13 cellular contexts compared by ENCODE assay signal in the genomic region with DNA sequence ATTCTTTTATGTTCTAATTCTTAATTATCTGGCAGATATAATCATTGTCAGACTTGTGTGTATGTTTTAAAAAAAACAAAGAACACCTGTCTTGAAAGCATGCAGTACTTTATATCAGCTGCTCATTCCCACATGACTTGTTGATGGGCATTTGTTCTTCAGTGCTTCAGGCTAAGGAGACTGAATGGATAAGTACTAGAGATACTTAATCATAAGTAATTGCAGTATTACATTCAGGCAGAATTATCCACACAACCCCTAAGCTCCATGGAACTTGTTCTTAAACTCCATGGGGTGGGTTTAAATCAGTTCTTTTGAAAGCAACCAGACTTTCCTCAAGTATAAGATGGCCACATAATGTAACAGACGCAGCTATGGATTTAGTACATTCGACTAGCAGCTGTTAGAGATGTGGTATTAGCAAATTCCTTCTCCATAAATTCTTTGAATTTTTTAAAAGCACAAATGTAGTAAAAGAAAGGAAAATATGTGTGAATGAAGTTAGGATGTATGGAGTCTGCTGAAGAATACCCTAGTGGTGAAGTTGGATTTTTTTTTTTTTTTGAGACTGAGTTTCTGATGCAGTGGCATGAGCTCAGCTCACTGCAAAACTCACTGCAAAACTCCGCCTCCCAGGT. TPM values are rescaled to one million over a fixed set of nuclear protein-coding genes. Genes with fewer than 3 reads are reported as not detected.
DNase-seq lines count a peak whose midpoint lies in the region; ATAC-seq and TF ChIP-seq lines count a peak whose summit lies in the region.
"Had no signal": no experiment of that assay in that cellular context is flagged by ENCODE, and none has a peak within 500 bp of the region (broad histone marks: within the 10 kb centered on the region; RNA-seq: fewer than 3 reads in every experiment).

No MANE protein-coding gene starts in this region.

- no peak overlapping the region for H3K9ac ChIP-seq in SK-N-SH

- H3K27me3 ChIP-seq in SK-N-SH (ENCODE audit: insufficient read depth) (0 out of 2 replicates have a peak, but pooled peaks cover 5% of the 10 kb centered on the region), heart right ventricle (peaks cover 0 to 31% (median 0%) of the 10 kb centered on the region in 7 donors)

- no peak overlapping the region for H3K4me2 ChIP-seq in SK-N-SH

- no peaks in the 10 kb centered on the region for H3K9me3 ChIP-seq in SK-N-SH
- H3K9me3 ChIP-seq in heart right ventricle = no peaks in the 10 kb centered on the region
- H3K9me3 ChIP-seq: neutrophil had no signal

- TF ChIP-seq CTCF in SK-N-SH (IDR thresholded peaks at IDR 0.05) (peak; percentile 35), glutamatergic neuron (IDR thresholded peaks at IDR 0.05; ENCODE audit: partially characterized antibody, unreplicated experiment) (peak; percentile 69), type B pancreatic cell (conservative IDR thresholded peaks at IDR 0.05) (peak; percentile 69), heart right ventricle (IDR thresholded peaks at IDR 0.05) (peak in 1 of 9 donors; percentile 26), GM13977 (IDR thresholded peaks at IDR 0.05; ENCODE audit: extremely low read depth, insufficient read depth, missing control alignments) (no peak)

- ATAC-seq in SK-N-SH treated with all-trans-retinoic acid at 6 μM for 48 hours (no peak), T-cell (replicated peaks in 1 of 4) (no peak), heart right ventricle (no peak)
- ATAC-seq: activated naive CD4-positive, alpha-beta T cell treated with anti-CD3 and anti-CD28 coated beads, Interleukin-2, amount 50 U/mL, for 72 hours; left cardiac atrium had no signal

- H3K79me2 ChIP-seq in SK-N-SH (ENCODE audit: insufficient read depth) = peaks cover 73% of the 10 kb centered on the region

- H3K4me3 Mint-ChIP-seq in glutamatergic neuron (ENCODE audit: unreplicated experiment) (peak overlapping the region; percentile 96), type B pancreatic cell (no peak overlapping the region), T-cell (no peak overlapping the region)
- H3K4me3 Mint-ChIP-seq: dendritic cell treated with granulocyte-macrophage colony-stimulating factor and Interleukin-4, amounts not matched to agents 40 ng/mL and 50 ng/mL, for 4 days had no signal

- H3K4me3 ChIP-seq in SK-N-SH (ENCODE audit: low read depth in 2 of 2, low read length in 1 of 2) = no peak overlapping the region
- H3K4me3 ChIP-seq in heart right ventricle = no peak overlapping the region

- H4K20me1 ChIP-seq in SK-N-SH (ENCODE audit: insufficient read depth) = peaks cover 6% of the 10 kb centered on the region; the same call in 1 of the 2 replicates

- intact Hi-C loops in heart right ventricle (cut with DNase I) = loop anchor here in 3 of 10 donors (5.0 kb wide), 2 partner anchors 50 to 55 kb away; no protein-coding TSS in a partner anchor

- TF ChIP-seq EP300 in SK-N-SH (IDR thresholded peaks at IDR 0.05; ENCODE audit: borderline replicate concordance in 1 of 2, low read depth in 1 of 2, low read length in 1 of 2) = no peak

- H2AFZ ChIP-seq in SK-N-SH (ENCODE audit: low read depth) = no peak overlapping the region

- H3K27me3 Mint-ChIP-seq in glutamatergic neuron (ENCODE audit: unreplicated experiment) (peaks cover 5% of the 10 kb centered on the region), type B pancreatic cell (peaks cover 52% of the 10 kb centered on the region), T-cell (peaks cover 0 to 2% of the 10 kb centered on the region in 2 donors)

- H3K27ac Mint-ChIP-seq in glutamatergic neuron (ENCODE audit: unreplicated experiment) (peak overlapping the region; percentile 34), type B pancreatic cell (no peak overlapping the region), T-cell (no peak overlapping the region)
- H3K27ac Mint-ChIP-seq: activated naive CD4-positive, alpha-beta T cell treated with anti-CD3 and anti-CD28 coated beads, Interleukin-2, amount 50 U/mL, for 72 hours; dendritic cell treated with granulocyte-macrophage colony-stimulating factor and Interleukin-4, amounts not matched to agents 40 ng/mL and 50 ng/mL, for 4 days had no signal

- POLR2A ChIA-PET in SK-N-SH (lab: Yijun Ruan, JAX) (no interaction called here), T-cell (lab: Charles Lee) (interaction anchor here in 1 of 2 donors (0.6 kb wide), 2 partner anchors 34 to 113 kb away, joined by 3 to 4 read pairs; no protein-coding TSS in a partner anchor)

- no peak for DNase-seq in SK-N-SH
- DNase-seq in NCI-H524 treated with DMSO at 0.1 percent for 48 hours (lab: John Stamatoyannopoulos, UW) = peak; percentile 30
- no peak for DNase-seq in glutamatergic neuron
- DNase-seq in type B pancreatic cell (ENCODE audit: extremely low spot score, unreplicated experiment) = no peak
- no peak for DNase-seq in T-cell
- DNase-seq in heart right ventricle = no peak
- DNase-seq in GM13977 (ENCODE audit: low spot score) = no peak
- DNase-seq: left cardiac atrium; stimulated activated CD4-positive, alpha-beta T cell treated with anti-CD3 and anti-CD28 coated beads, Interleukin-15, amount 100 ng/mL, for 24 hours had no signal

- WGBS in SK-N-SH (ENCODE audit: low lambda C conversion rate) = 88% methylated on average over 3 of the region's 3 CpGs
- 94% methylated on average over 3 of the region's 3 CpGs for WGBS in heart right ventricle, 2 donors

- H3K36me3 Mint-ChIP-seq in glutamatergic neuron (ENCODE audit: unreplicated experiment) = no peaks in the 10 kb centered on the region
- H3K36me3 Mint-ChIP-seq in type B pancreatic cell = peaks cover 4% of the 10 kb centered on the region
- no peaks in the 10 kb centered on the region for H3K36me3 Mint-ChIP-seq in T-cell

- H3K9me3 Mint-ChIP-seq in glutamatergic neuron (ENCODE audit: unreplicated experiment) (peaks cover 9% of the 10 kb centered on the region), type B pancreatic cell (no peaks in the 10 kb centered on the region), T-cell (no peaks in the 10 kb centered on the region)
- H3K9me3 Mint-ChIP-seq: activated naive CD4-positive, alpha-beta T cell treated with anti-CD3 and anti-CD28 coated beads, Interleukin-2, amount 50 U/mL, for 72 hours; dendritic cell treated with granulocyte-macrophage colony-stimulating factor and Interleukin-4, amounts not matched to agents 40 ng/mL and 50 ng/mL, for 4 days had no signal

- H3K4me1 ChIP-seq in SK-N-SH (ENCODE audit: control insufficient read depth in 1 of 2, insufficient read depth in 2 of 2, low read depth in 1 of 2, low read length in 1 of 2) = peaks cover 0 to 13% of the 10 kb centered on the region in 2 experiments; a peak in 2 of 4 replicates
- H3K4me1 ChIP-seq in heart right ventricle = peaks cover 0 to 28% (median 18%) of the 10 kb centered on the region in 9 donors

- H3K9me2 ChIP-seq in SK-N-SH = no peaks in the 10 kb centered on the region

- H3K27ac ChIP-seq in SK-N-SH (ENCODE audit: low read depth in 2 of 2, low read length in 1 of 2) (no peak overlapping the region), heart right ventricle (no peak overlapping the region)
- H3K27ac ChIP-seq: neutrophil had no signal

- in situ Hi-C loops in GM13977 (cut with MboI; ENCODE audit: low pct_unique_long_range_greater_than_20kb, low sequenced_read_pairs, unreplicated experiment) = no loop called here

- H3K4me1 Mint-ChIP-seq in glutamatergic neuron (ENCODE audit: low read depth, unreplicated experiment) (peaks cover 33% of the 10 kb centered on the region), type B pancreatic cell (ENCODE audit: unreplicated experiment) (peaks cover 20% of the 10 kb centered on the region), T-cell (peaks cover 13 to 20% (median 15%) of the 10 kb centered on the region in 3 donors)

- CTCF ChIA-PET in SK-N-SH (lab: Yijun Ruan, JAX) (interaction anchor here (0.7 to 5.0 kb wide), 10 partner anchors 11 to 68 kb away, joined by 3 to 25 read pairs (median 4); no protein-coding TSS in a partner anchor), T-cell (lab: Charles Lee) (interaction anchor here (0.6 to 2.1 kb wide), 3 partner anchors 10 to 112 kb away, joined by 4 to 10 read pairs (median 6); no protein-coding TSS in a partner anchor)

- peaks cover 6% of the 10 kb centered on the region for H3F3A ChIP-seq in SK-N-SH (replicated peaks; ENCODE audit: insufficient read depth)

- no peaks in the 10 kb centered on the region for H3K36me3 ChIP-seq in SK-N-SH (replicated peaks in 1 of 2; ENCODE audit: control insufficient read depth in 1 of 2, insufficient read depth in 2 of 2, low read length in 1 of 2)
- no peaks in the 10 kb centered on the region for H3K36me3 ChIP-seq in heart right ventricle
- H3K36me3 ChIP-seq: neutrophil had no signal

- TF ChIP-seq RAD21 in SK-N-SH (IDR thresholded peaks at IDR 0.05; ENCODE audit: low read length) = no peak

TF ChIP-seq in SK-N-SH, 30 proteins besides CTCF, POLR2A, EP300 and RAD21 (continues in another document):
- TF ChIP-seq, protein P1, sequence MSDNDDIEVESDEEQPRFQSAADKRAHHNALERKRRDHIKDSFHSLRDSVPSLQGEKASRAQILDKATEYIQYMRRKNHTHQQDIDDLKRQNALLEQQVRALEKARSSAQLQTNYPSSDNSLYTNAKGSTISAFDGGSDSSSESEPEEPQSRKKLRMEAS (IDR thresholded peaks at IDR 0.05; ENCODE audit: low read depth) = no peak
- no peak for TF ChIP-seq GATA2 (CRISPR knock-in tag; IDR thresholded peaks at IDR 0.05)

TF ChIP-seq in SK-N-SH treated with all-trans-retinoic acid at 6 μM for 48 hours, 23 proteins besides CTCF, POLR2A, EP300 and RAD21:
- TF ChIP-seq, protein P2, sequence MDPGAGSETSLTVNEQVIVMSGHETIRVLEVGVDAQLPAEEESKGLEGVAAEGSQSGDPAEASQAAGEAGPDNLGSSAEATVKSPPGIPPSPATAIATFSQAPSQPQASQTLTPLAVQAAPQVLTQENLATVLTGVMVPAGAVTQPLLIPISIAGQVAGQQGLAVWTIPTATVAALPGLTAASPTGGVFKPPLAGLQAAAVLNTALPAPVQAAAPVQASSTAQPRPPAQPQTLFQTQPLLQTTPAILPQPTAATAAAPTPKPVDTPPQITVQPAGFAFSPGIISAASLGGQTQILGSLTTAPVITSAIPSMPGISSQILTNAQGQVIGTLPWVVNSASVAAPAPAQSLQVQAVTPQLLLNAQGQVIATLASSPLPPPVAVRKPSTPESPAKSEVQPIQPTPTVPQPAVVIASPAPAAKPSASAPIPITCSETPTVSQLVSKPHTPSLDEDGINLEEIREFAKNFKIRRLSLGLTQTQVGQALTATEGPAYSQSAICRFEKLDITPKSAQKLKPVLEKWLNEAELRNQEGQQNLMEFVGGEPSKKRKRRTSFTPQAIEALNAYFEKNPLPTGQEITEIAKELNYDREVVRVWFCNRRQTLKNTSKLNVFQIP (CRISPR knock-in tag; IDR thresholded peaks at IDR 0.05; ENCODE audit: borderline replicate concordance, low read depth) = no peak

RNA-seq across cellular contexts. Expression of a gene that starts 3.0 kb away (rescaled TPM):
- polyA plus RNA-seq in SK-N-SH (2012; rRNA removed) (34.5 and 56.8 TPM in 2 replicates), heart right ventricle (10 to 100 TPM; 12.7 to 14.2 TPM)
- polyA plus RNA-seq in SK-N-SH (2012; cell fraction: cytosol; rRNA removed) = 36.2 and 42.6 TPM in 2 replicates
- 39.1 and 46.6 TPM in 2 replicates for polyA plus RNA-seq in SK-N-SH (2012; cell fraction: nucleus; rRNA removed)
- total RNA-seq in glutamatergic neuron (ENCODE audit: unreplicated experiment) (101 TPM), type B pancreatic cell (ENCODE audit: low replicate concordance) (6.3 and 50.3 TPM in 2 replicates), T-cell (10 to 100 TPM in 1 of 5 donors, 1 to 10 TPM in 4; 6.6 to 10.7 (median 8.2) TPM), heart right ventricle (10 to 100 TPM; 20.4 to 55.4 (median 34.9) TPM)
